30 cellular contexts compared by ENCODE assay signal in the genomic region with DNA sequence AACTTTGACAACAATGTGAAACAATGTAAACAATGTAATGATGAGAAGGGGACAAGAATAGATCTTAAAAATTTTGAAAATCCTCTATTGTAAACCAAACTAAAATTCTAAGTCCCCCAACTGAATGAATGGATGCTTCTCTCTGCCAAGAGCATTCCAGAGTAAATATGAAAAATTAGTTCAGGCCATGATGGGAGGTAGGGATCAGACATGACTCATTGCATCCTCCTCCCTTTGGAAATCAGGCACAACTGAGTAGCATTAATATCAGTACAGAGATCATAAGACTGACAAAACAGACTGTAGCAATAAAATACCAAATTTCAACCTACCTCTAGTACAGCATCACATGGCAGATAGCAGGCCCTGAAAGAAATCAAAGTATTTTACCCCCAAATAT.
DNase-seq lines count a peak whose midpoint lies in the region; ATAC-seq lines count a peak whose summit lies in the region.
"Had no signal": no experiment of that assay in that cellular context is flagged by ENCODE, and none has a peak within 500 bp of the region (broad histone marks: within the 10 kb centered on the region; RNA-seq: fewer than 3 reads in every experiment).

No MANE protein-coding gene starts in this region.

- no peak for ATAC-seq in GM21390 (IDR thresholded peaks at IDR 0.05; ENCODE audit: unreplicated experiment)
- ATAC-seq: esophagus mucosa; HCT116; lower lobe of right lung; naive thymus-derived CD8-positive, alpha-beta T cell; psoas muscle; stimulated activated memory B cell treated with anti-CD40 and anti-IgM and Interleukin-4, amounts not matched to agents 10 μg/mL and 1 μg/mL and 100 μg/mL, for 72 hours had no signal

- DNase-seq in NCI-H524 (lab: John Stamatoyannopoulos, UW) (peak; percentile 51 to 54), NCI-H524 treated with DMSO at 0.1 percent for 48 hours (lab: John Stamatoyannopoulos, UW) (no peak), amniotic epithelial cell (ENCODE audit: low read depth) (peak; percentile 56), fibroblast of peridontal ligament (ENCODE audit: extremely low read depth) (peak; percentile 74), activated gamma-delta T cell treated with Interleukin-2 at 50 U/mL for 16 hours (no peak), T-helper 2 cell (no peak)
- no peak for DNase-seq in stimulated activated CD4-positive, alpha-beta T cell treated with anti-CD3 and anti-CD28 coated beads, Interleukin-4, amount 100 ng/mL, for 24 hours
- DNase-seq: activated CD4-positive, alpha-beta memory T cell treated with anti-CD3 and anti-CD28 coated beads for 36 hours; activated CD4-positive, CD25-positive, alpha-beta regulatory T cell treated with anti-CD3 and anti-CD28 coated beads, Interleukin-2, amount 50 U/mL, for 72 hours; activated naive CD4-positive, alpha-beta T cell treated with anti-CD3 and anti-CD28 coated beads, Interleukin-2, amount 10 ng/mL, durations not matched to agents 7 days and 5 days; central memory CD4-positive, alpha-beta T cell; DMS79; endodermal cell; GDM1; lower lobe of right lung; naive thymus-derived CD8-positive, alpha-beta T cell; NCI-H1105; NCI-H187; NCI-H2171; NCI-H526; NK-92 treated with Interleukin-12 subunit alpha and Interleukin-12 subunit beta, amount 100 ng/mL, for 24 hours; occipital lobe; psoas muscle; SHP77; stimulated activated CD4-positive, alpha-beta T cell treated with anti-CD3 and anti-CD28 coated beads, Interleukin-15, amount 100 ng/mL, for 24 hours; substantia nigra had no signal

Comparison
In these comparisons a context has a peak if more than half of its experiments do, and no peak if none do; other contexts are left out.
1. DNase-seq: peak in NCI-H524 (2 of 2), amniotic epithelial cell (single experiment) and fibroblast of peridontal ligament (single experiment); none in NCI-H524 treated with DMSO at 0.1 percent for 48 hours (single experiment), activated gamma-delta T cell treated with Interleukin-2 at 50 U/mL for 16 hours (single experiment), T-helper 2 cell (0 of 5) and stimulated activated CD4-positive, alpha-beta T cell treated with anti-CD3 and anti-CD28 coated beads, Interleukin-4, amount 100 ng/mL, for 24 hours (single experiment).